23 cellular contexts compared by ENCODE assay signal in genomic region chr5:15290953-15291352, GRCh38.
DNase-seq lines count a peak whose midpoint lies in the region; ATAC-seq and TF ChIP-seq lines count a peak whose summit lies in the region.
"Had no signal": no experiment of that assay in that cellular context is flagged by ENCODE, and none has a peak within 500 bp of the region (broad histone marks: within the 10 kb centered on the region; RNA-seq: fewer than 3 reads in every experiment).

No MANE protein-coding gene starts in this region.

- no peak overlapping the region for H3K23ac ChIP-seq in H9 (ENCODE audit: insufficient read length, low read depth, low read length)

- H3K14ac ChIP-seq in H9 (ENCODE audit: insufficient read depth, low read length) = no peak overlapping the region

- no peak overlapping the region for H4K5ac ChIP-seq in H9 (ENCODE audit: insufficient read length, low read depth, low read length)

- H3K79me2 ChIP-seq in H9 (ENCODE audit: insufficient read depth, low read length) (no peaks in the 10 kb centered on the region), OCI-LY7 (ENCODE audit: insufficient read depth, low read depth, low read length) (no peaks in the 10 kb centered on the region)

- peaks cover 6 to 16% (median 6%) of the 10 kb centered on the region in 3 experiments; a peak in 6 of 7 replicates for H3K36me3 Mint-ChIP-seq in H9 (ENCODE audit: insufficient read depth in 1 of 3, low read depth in 3 of 3)
- H3K36me3 Mint-ChIP-seq: activated CD4-positive, alpha-beta memory T cell treated with anti-CD3 and anti-CD28 coated beads for 36 hours; natural killer cell had no signal

- H3K23me2 ChIP-seq in H9 (ENCODE audit: insufficient read length, low read depth, low read length, poor library complexity, severe bottlenecking) = no peaks in the 10 kb centered on the region

- peaks cover 8 to 23% of the 10 kb centered on the region in 2 experiments for H3K9me3 Mint-ChIP-seq in H9

- no peak overlapping the region for H2BK15ac ChIP-seq in H9 (ENCODE audit: low read depth, low read length)

- no peak for DNase-seq in A673 (ENCODE audit: low spot score)
- DNase-seq in H9 = no peak
- no peak for DNase-seq in OCI-LY7 (ENCODE audit: low spot score)
- no peak for DNase-seq in epithelial cell of proximal tubule (ENCODE audit: low read depth)
- DNase-seq in aorta = no peak
- DNase-seq in stimulated activated CD4-positive, alpha-beta T cell treated with anti-CD3 and anti-CD28 coated beads, Interleukin-15, amount 100 ng/mL, for 24 hours = no peak
- DNase-seq: activated CD4-positive, alpha-beta memory T cell treated with anti-CD3 and anti-CD28 coated beads for 36 hours; activated T-cell treated with anti-CD3 and anti-CD28 coated beads, Interleukin-2, amount 50 U/mL, for 1 hour; AML-193; Calu3; erythroblast; natural killer cell; NCI-H1930; spleen; SW 1271 had no signal

- H2AK5ac ChIP-seq in H9 (ENCODE audit: insufficient read length, low read length) = no peak overlapping the region

- H3K27me3 ChIP-seq in A673 (replicated peaks; ENCODE audit: insufficient read depth, low read depth, low read length, poor library complexity) (no peaks in the 10 kb centered on the region), H9 (ENCODE audit: insufficient read depth, low read length) (no peaks in the 10 kb centered on the region), aorta (ENCODE audit: control insufficient read depth in 1 of 2, insufficient read depth in 2 of 2, low read length in 1 of 2) (no peaks in the 10 kb centered on the region)
- H3K27me3 ChIP-seq: spleen had no signal

- H3K4me1 ChIP-seq in A673 (ENCODE audit: insufficient read depth, low read length, poor library complexity, severe bottlenecking) (no peaks in the 10 kb centered on the region), H9 (ENCODE audit: insufficient read depth, low read length) (no peaks in the 10 kb centered on the region), OCI-LY7 (ENCODE audit: insufficient read depth, low read length, poor library complexity, severe bottlenecking) (no peaks in the 10 kb centered on the region), aorta (ENCODE audit: control insufficient read depth in 1 of 2, insufficient read depth in 2 of 2, low read length in 2 of 2) (no peaks in the 10 kb centered on the region)
- H3K4me1 ChIP-seq: prostate gland, spleen had no signal

- H3K27me3 Mint-ChIP-seq in H9 (ENCODE audit: low read depth) = no peaks in the 10 kb centered on the region; the same call in none of the 2 replicates
- H3K27me3 Mint-ChIP-seq: activated CD4-positive, alpha-beta memory T cell treated with anti-CD3 and anti-CD28 coated beads for 36 hours; dendritic cell treated with granulocyte-macrophage colony-stimulating factor and Interleukin-4, amounts not matched to agents 40 ng/mL and 50 ng/mL, for 4 days had no signal

- no peak overlapping the region for H3K9ac ChIP-seq in H9 (ENCODE audit: extremely low read depth, insufficient read length, low read length)

- H3K4me3 ChIP-seq in A673 (ENCODE audit: low read depth, low read length, poor library complexity, severe bottlenecking) (no peak overlapping the region), OCI-LY7 (ENCODE audit: low read depth, low read length, poor library complexity, severe bottlenecking) (no peak overlapping the region), epithelial cell of proximal tubule (ENCODE audit: low read depth, low read length) (no peak overlapping the region), aorta (ENCODE audit: low read length in 2 of 2) (no peak overlapping the region)
- H3K4me3 ChIP-seq: lung, prostate gland, spleen, thoracic aorta had no signal

- ATAC-seq in HG02763 (IDR thresholded peaks at IDR 0.05; ENCODE audit: unreplicated experiment) (no peak), HG03097 (IDR thresholded peaks at IDR 0.05; ENCODE audit: low FRiP score, unreplicated experiment) (no peak), aorta (ENCODE audit: low FRiP score) (no peak)
- ATAC-seq: activated naive CD4-positive, alpha-beta T cell treated with anti-CD3 and anti-CD28 coated beads, Interleukin-2, amount 50 U/mL, for 72 hours; natural killer cell had no signal

- CTCF ChIA-PET in A673 (lab: Charles Lee) = no interaction called here
- CTCF ChIA-PET in OCI-LY7 (lab: Charles Lee; ENCODE audit: unreplicated experiment) = no interaction called here

- BruUV-seq in A673 (replicated peaks; lab: Mats Ljungman, UMichigan) (no TSS peak), OCI-LY7 (replicated peaks; lab: Mats Ljungman, UMichigan) (no TSS peak)

- WGBS in H9 (ENCODE audit: extremely low coverage, insufficient read length, low lambda C conversion rate) = no CpG with 5 or more reads among the region's 6 CpGs
- WGBS in aorta, 2 donors = 93% methylated on average over 6 of the region's 6 CpGs

- no peak overlapping the region for H2BK20ac ChIP-seq in H9 (ENCODE audit: low read depth, low read length, poor library complexity, severe bottlenecking)

- H2AFZ ChIP-seq in H9 (ENCODE audit: low read length) = no peak overlapping the region
- H2AFZ ChIP-seq in OCI-LY7 (ENCODE audit: low read length) = no peak overlapping the region

- intact Hi-C loops in A673 (cut with micrococcal nuclease; ENCODE audit: unreplicated experiment) = no loop called here
- intact Hi-C loops in OCI-LY7 (cut with micrococcal nuclease; ENCODE audit: unreplicated experiment) = no loop called here
- intact Hi-C loops in aorta (cut with DNase I) = no loop called here

- H3K4me2 ChIP-seq in H9 (ENCODE audit: insufficient read depth, insufficient read length, low read length) = no peak overlapping the region
- no peak overlapping the region for H3K4me2 ChIP-seq in OCI-LY7 (ENCODE audit: low read length)

- no peaks in the 10 kb centered on the region for H3K9me2 ChIP-seq in OCI-LY7 (ENCODE audit: insufficient read depth, low read length)

- H3K18ac ChIP-seq in H9 (ENCODE audit: insufficient read length, low read depth, low read length) = no peak overlapping the region

- no peak overlapping the region for H4K8ac ChIP-seq in H9 (replicated peaks; ENCODE audit: insufficient read length, low read depth, low read length)

- H4K20me1 ChIP-seq in H9 (ENCODE audit: control insufficient read depth, insufficient read depth, insufficient read length) = no peaks in the 10 kb centered on the region
- no peaks in the 10 kb centered on the region for H4K20me1 ChIP-seq in OCI-LY7 (ENCODE audit: insufficient read depth, low read length)

- POLR2A ChIA-PET in A673 (lab: Charles Lee; ENCODE audit: low non-redundant PET) (no interaction called here), OCI-LY7 (lab: Charles Lee) (no interaction called here)

- H3K56ac ChIP-seq in H9 (ENCODE audit: insufficient read length, low read depth, low read length) = no peak overlapping the region

- H3K9me3 ChIP-seq in A673 (ENCODE audit: low read depth, low read length, poor library complexity, severe bottlenecking) = peaks cover 7% of the 10 kb centered on the region
- H3K9me3 ChIP-seq in H9 (ENCODE audit: control insufficient read depth, low read depth, low read length) = no peaks in the 10 kb centered on the region
- H3K9me3 ChIP-seq in OCI-LY7 (ENCODE audit: low read length) = no peaks in the 10 kb centered on the region
- peaks cover 2% of the 10 kb centered on the region for H3K9me3 ChIP-seq in aorta (ENCODE audit: control insufficient read depth, low read length)
- H3K9me3 ChIP-seq: prostate gland, thoracic aorta had no signal

- no peak overlapping the region for H3T11ph ChIP-seq in H9 (ENCODE audit: low read length)

- no peak overlapping the region for H2BK120ac ChIP-seq in H9 (ENCODE audit: low read depth, low read length, poor library complexity, severe bottlenecking)

- H3K27ac ChIP-seq in A673 (ENCODE audit: low read depth, low read length, poor library complexity, severe bottlenecking) (no peak overlapping the region), H9 (ENCODE audit: insufficient read length, low read depth, low read length) (no peak overlapping the region), OCI-LY7 (ENCODE audit: low read depth, low read length, poor library complexity, severe bottlenecking) (no peak overlapping the region), aorta (ENCODE audit: low read depth in 1 of 2, low read length in 2 of 2) (no peak overlapping the region)
- H3K27ac ChIP-seq: HL-60, prostate gland, spleen, thoracic aorta had no signal

- H3K4me1 Mint-ChIP-seq in H9 = 0 out of 4 replicates have a peak, but pooled peaks cover 0 to 2% of the 10 kb centered on the region in 2 experiments
- H3K4me1 Mint-ChIP-seq: natural killer cell had no signal

- H3K79me1 ChIP-seq in H9 (ENCODE audit: insufficient read depth, low read depth, low read length, poor library complexity, severe bottlenecking) = no peaks in the 10 kb centered on the region

- no peak overlapping the region for H4K91ac ChIP-seq in H9 (ENCODE audit: insufficient read length, low read depth, low read length)

- no peak overlapping the region for H3K27ac Mint-ChIP-seq in H9
- H3K27ac Mint-ChIP-seq: activated CD4-positive, alpha-beta memory T cell treated with anti-CD3 and anti-CD28 coated beads for 36 hours; activated naive CD4-positive, alpha-beta T cell treated with anti-CD3 and anti-CD28 coated beads, Interleukin-2, amount 50 U/mL, for 72 hours; dendritic cell treated with granulocyte-macrophage colony-stimulating factor and Interleukin-4, amounts not matched to agents 40 ng/mL and 50 ng/mL, for 4 days; natural killer cell had no signal

- TF ChIP-seq CTCF in A673 (conservative IDR thresholded peaks at IDR 0.05; ENCODE audit: low read depth, low read length) (peak; percentile 34; the same call in 1 of the 2 replicates), H9 (conservative IDR thresholded peaks at IDR 0.05) (peak; percentile 60), OCI-LY7 (conservative IDR thresholded peaks at IDR 0.05; ENCODE audit: low read length) (peak; percentile 35; the same call in 1 of the 2 replicates), epithelial cell of proximal tubule (conservative IDR thresholded peaks at IDR 0.05; ENCODE audit: low read depth, low read length) (peak; percentile 28)

- H2BK5ac ChIP-seq in H9 (ENCODE audit: insufficient read length, low read length) = no peak overlapping the region

- no peaks in the 10 kb centered on the region for H3K36me3 ChIP-seq in A673 (ENCODE audit: insufficient read depth, low read length, poor library complexity, severe bottlenecking)
- H3K36me3 ChIP-seq in OCI-LY7 (ENCODE audit: insufficient read depth, low read length) = no peaks in the 10 kb centered on the region
- H3K36me3 ChIP-seq in aorta (ENCODE audit: control insufficient read depth in 1 of 2, insufficient read depth in 2 of 2, low read length in 1 of 2) = no peaks in the 10 kb centered on the region
- H3K36me3 ChIP-seq: prostate gland, spleen, thoracic aorta had no signal

- no peak overlapping the region for H3K4me3 Mint-ChIP-seq in H9
- H3K4me3 Mint-ChIP-seq: activated CD4-positive, alpha-beta memory T cell treated with anti-CD3 and anti-CD28 coated beads for 36 hours; dendritic cell treated with granulocyte-macrophage colony-stimulating factor and Interleukin-4, amounts not matched to agents 40 ng/mL and 50 ng/mL, for 4 days; natural killer cell had no signal

- no peak overlapping the region for H3K4ac ChIP-seq in H9 (ENCODE audit: low read depth, low read length)

- no peak overlapping the region for H2BK12ac ChIP-seq in H9 (ENCODE audit: insufficient read length, low read depth, low read length)
